In the genomic region with DNA sequence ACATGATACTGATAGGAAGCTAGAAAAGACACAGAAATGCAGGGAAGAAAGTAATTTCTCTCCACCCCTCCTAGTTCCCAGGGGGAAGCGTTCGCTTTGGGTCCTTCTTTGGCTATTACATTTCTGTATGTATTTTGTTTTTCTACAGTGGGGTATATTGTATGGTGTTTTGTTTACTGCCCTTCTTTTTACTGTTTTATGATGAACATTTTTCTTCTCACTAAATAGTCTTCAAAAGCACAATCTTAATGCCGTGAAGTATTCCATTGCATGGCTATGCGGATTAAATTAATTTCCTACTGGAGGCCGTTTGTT, we compare ENCODE assay signal across 1 cellular context.
TF ChIP-seq lines count a peak whose summit lies in the region.

No MANE protein-coding gene starts in this region.

TF ChIP-seq in endothelial cell of umbilical vein, 7 proteins besides CTCF, POLR2A, EP300 and RAD21:
- TF ChIP-seq EZH2 (IDR thresholded peaks at IDR 0.05; ENCODE audit: borderline replicate concordance, low read depth, low read length, severe bottlenecking) (no peak), MYC (IDR thresholded peaks at IDR 0.05; ENCODE audit: low read depth, low read length) (no peak), FOS (IDR thresholded peaks at IDR 0.05; ENCODE audit: borderline replicate concordance, insufficient read depth, low read length) (no peak), GATA2 (IDR thresholded peaks at IDR 0.05; ENCODE audit: insufficient read depth, insufficient read length, low read depth, low read length) (no peak), POLR2AphosphoS5 (IDR thresholded peaks at IDR 0.05; ENCODE audit: insufficient read depth, low read depth, low read length) (no peak), JUN (IDR thresholded peaks at IDR 0.05; ENCODE audit: borderline replicate concordance, insufficient read depth, insufficient read length, low read depth) (no peak)
- TF ChIP-seq, protein P1, sequence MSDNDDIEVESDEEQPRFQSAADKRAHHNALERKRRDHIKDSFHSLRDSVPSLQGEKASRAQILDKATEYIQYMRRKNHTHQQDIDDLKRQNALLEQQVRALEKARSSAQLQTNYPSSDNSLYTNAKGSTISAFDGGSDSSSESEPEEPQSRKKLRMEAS (IDR thresholded peaks at IDR 0.05; ENCODE audit: insufficient read depth, insufficient read length), result no peak
